8 cellular contexts compared by ENCODE assay signal in the genomic region with DNA sequence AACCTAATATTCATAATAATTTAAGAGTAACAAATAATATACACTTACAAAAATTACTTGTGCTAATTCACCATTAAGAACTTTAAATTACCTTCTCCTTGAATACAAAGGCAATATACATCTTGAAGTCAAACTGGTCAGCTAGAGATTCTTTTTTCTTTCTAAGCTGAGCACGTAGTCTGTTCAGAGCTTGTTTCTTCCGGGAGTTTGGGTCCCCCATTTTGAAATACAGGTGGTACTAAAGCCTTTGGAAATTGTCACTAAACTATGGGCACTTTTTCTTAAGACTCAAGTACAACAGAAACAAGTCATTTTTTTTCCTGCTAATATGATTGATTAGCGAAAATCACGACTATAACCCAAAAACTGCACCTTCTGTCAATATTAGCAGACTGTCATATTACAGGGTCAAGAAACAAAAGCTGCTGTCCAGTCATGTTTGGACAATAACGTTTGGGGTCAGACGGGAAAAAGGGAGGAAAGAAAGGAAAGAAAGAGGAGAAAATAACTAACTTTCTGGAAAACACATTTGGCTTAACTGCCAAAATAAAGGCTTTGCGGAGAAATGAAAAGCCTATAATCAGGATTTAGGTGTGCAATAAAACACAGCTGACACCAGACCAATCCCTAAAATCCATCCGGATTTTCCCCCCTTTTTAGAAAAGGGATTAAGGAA. TPM values are rescaled to one million over a fixed set of nuclear protein-coding genes. Genes with fewer than 3 reads are reported as not detected.
DNase-seq lines count a peak whose midpoint lies in the region; ATAC-seq and TF ChIP-seq lines count a peak whose summit lies in the region.

No MANE protein-coding gene starts in this region.

- peaks cover 61% of the 10 kb centered on the region for H3K79me2 ChIP-seq in OCI-LY1 (ENCODE audit: insufficient read depth, low read length)

- CTCF ChIA-PET in Calu3 (lab: Charles Lee): interaction anchor here (0.7 to 2.0 kb wide), 8 partner anchors 24 to 359 kb away, joined by 3 to 7 read pairs (median 3); no protein-coding TSS in a partner anchor

- no peak for TF ChIP-seq CTCF in Calu3 (IDR thresholded peaks at IDR 0.05; ENCODE audit: unreplicated experiment)
- TF ChIP-seq CTCF in OCI-LY1 (IDR thresholded peaks at IDR 0.05; ENCODE audit: low read length): no peak
- no peak for TF ChIP-seq CTCF in neutrophil (IDR thresholded peaks at IDR 0.05)

- H3K4me2 ChIP-seq in OCI-LY1 (ENCODE audit: low read length): peak overlapping the region; percentile 70

- no peak overlapping the region for H2AFZ ChIP-seq in OCI-LY1 (ENCODE audit: low read length)

- H3K27ac ChIP-seq in OCI-LY1 (ENCODE audit: low read depth, low read length, poor library complexity, severe bottlenecking): peak overlapping the region; percentile 62
- peak overlapping the region; percentile 98 for H3K27ac ChIP-seq in neutrophil

- peak overlapping the region; percentile 100 for H3K9ac ChIP-seq in OCI-LY1 (ENCODE audit: low read length)

- no peaks in the 10 kb centered on the region for H3K9me3 ChIP-seq in OCI-LY1 (ENCODE audit: low read length)
- H3K9me3 ChIP-seq in neutrophil: no peaks in the 10 kb centered on the region

- ATAC-seq in effector memory CD8-positive, alpha-beta T cell (replicated peaks): no peak
- ATAC-seq in GM21786 (IDR thresholded peaks at IDR 0.05; ENCODE audit: unreplicated experiment) (no peak), left lobe of liver (no peak), HG03457 (IDR thresholded peaks at IDR 0.05; ENCODE audit: unreplicated experiment) (no peak)

- peaks cover 61% of the 10 kb centered on the region for H3K36me3 ChIP-seq in OCI-LY1 (ENCODE audit: insufficient read depth, low read length)
- peaks cover 52% of the 10 kb centered on the region for H3K36me3 ChIP-seq in neutrophil

- H3F3A ChIP-seq in OCI-LY1 (ENCODE audit: insufficient read depth, low read length): no peaks in the 10 kb centered on the region

- no TSS peak for BruUV-seq in Calu3 (replicated peaks; lab: Mats Ljungman, UMichigan)

- intact Hi-C loops in Calu3 (cut with micrococcal nuclease; ENCODE audit: unreplicated experiment): loop anchor here (1.0 to 5.0 kb wide), 2 partner anchors 48 to 299 kb away; no protein-coding TSS in a partner anchor

- H3K36me3 Mint-ChIP-seq in Calu3 (ENCODE audit: insufficient read depth, unreplicated experiment): peaks cover 82% of the 10 kb centered on the region
- H3K36me3 Mint-ChIP-seq in effector memory CD8-positive, alpha-beta T cell (ENCODE audit: insufficient read depth): peaks cover 83% of the 10 kb centered on the region

- H3K9me2 ChIP-seq in OCI-LY1 (ENCODE audit: low read depth, low read length): no peaks in the 10 kb centered on the region

- H3K4me3 ChIP-seq in OCI-LY1 (ENCODE audit: low read depth, low read length, poor library complexity, severe bottlenecking) (peak overlapping the region; percentile 99), neutrophil (ENCODE audit: low read depth in 1 of 2, low read length in 1 of 2) (peak overlapping the region; percentile 80 to 99)

- H3K9me3 Mint-ChIP-seq in Calu3 (ENCODE audit: low read depth, unreplicated experiment): no peaks in the 10 kb centered on the region
- no peaks in the 10 kb centered on the region for H3K9me3 Mint-ChIP-seq in effector memory CD8-positive, alpha-beta T cell

- peak overlapping the region; percentile 94 for H3K27ac Mint-ChIP-seq in Calu3 (ENCODE audit: unreplicated experiment)
- H3K27ac Mint-ChIP-seq in effector memory CD8-positive, alpha-beta T cell: peak overlapping the region; percentile 100

- H3K27me3 ChIP-seq in OCI-LY1 (ENCODE audit: insufficient read depth, low read length) (no peaks in the 10 kb centered on the region), neutrophil (no peaks in the 10 kb centered on the region)

- peaks cover 39% of the 10 kb centered on the region for H3K4me1 Mint-ChIP-seq in Calu3 (ENCODE audit: low read depth, unreplicated experiment)
- H3K4me1 Mint-ChIP-seq in effector memory CD8-positive, alpha-beta T cell (ENCODE audit: low read depth in 2 of 2): peaks cover 38 to 62% of the 10 kb centered on the region in 2 donors

- peaks cover 42% of the 10 kb centered on the region for H3K4me1 ChIP-seq in OCI-LY1 (ENCODE audit: insufficient read depth, low read length, severe bottlenecking)
- peaks cover 42 to 46% of the 10 kb centered on the region in 2 experiments for H3K4me1 ChIP-seq in neutrophil (ENCODE audit: control insufficient read depth in 1 of 2, insufficient read depth in 1 of 2, low read depth in 1 of 2, low read length in 1 of 2)

- H3K4me3 Mint-ChIP-seq in Calu3 (ENCODE audit: low read depth, unreplicated experiment): peak overlapping the region; percentile 97
- H3K4me3 Mint-ChIP-seq in effector memory CD8-positive, alpha-beta T cell: peak overlapping the region; percentile 99 to 100

- DNase-seq in Calu3 (no peak), left lobe of liver (ENCODE audit: low spot score) (no peak), NCI-H748 (lab: John Stamatoyannopoulos, UW; ENCODE audit: unreplicated experiment) (no peak)
- DNase-seq in effector memory CD8-positive, alpha-beta T cell: no peak

- H4K20me1 ChIP-seq in OCI-LY1 (ENCODE audit: insufficient read depth, low read length): no peaks in the 10 kb centered on the region

- H3K27me3 Mint-ChIP-seq in Calu3 (ENCODE audit: unreplicated experiment): no peaks in the 10 kb centered on the region
- H3K27me3 Mint-ChIP-seq in effector memory CD8-positive, alpha-beta T cell: no peaks in the 10 kb centered on the region

RNA-seq across cellular contexts. Expression of gene C6orf62, which starts 0.4 kb away (rescaled TPM):
- total RNA-seq in Calu3 (2022) (334 and 370 TPM in 2 replicates), left lobe of liver (44.8 TPM)

RNA-seq across cellular contexts. Expression of gene ACOT13, which starts 51.7 kb away (rescaled TPM):
- total RNA-seq in Calu3 (2022): 74.5 and 78.9 TPM in 2 replicates
- total RNA-seq in left lobe of liver: 43.4 TPM

RNA-seq across cellular contexts. Expression of gene TDP2, which starts 51.9 kb away (rescaled TPM):
- total RNA-seq in Calu3 (2022): 71.7 and 72.9 TPM in 2 replicates
- 21.8 TPM for total RNA-seq in left lobe of liver

RNA-seq across cellular contexts. Expression of gene GMNN, which starts 56.1 kb away (rescaled TPM):
- total RNA-seq in Calu3 (2022) (183 and 200 TPM in 2 replicates), left lobe of liver (8.4 TPM)
